ENCODE assay signal across 1 cellular context in the genomic region with DNA sequence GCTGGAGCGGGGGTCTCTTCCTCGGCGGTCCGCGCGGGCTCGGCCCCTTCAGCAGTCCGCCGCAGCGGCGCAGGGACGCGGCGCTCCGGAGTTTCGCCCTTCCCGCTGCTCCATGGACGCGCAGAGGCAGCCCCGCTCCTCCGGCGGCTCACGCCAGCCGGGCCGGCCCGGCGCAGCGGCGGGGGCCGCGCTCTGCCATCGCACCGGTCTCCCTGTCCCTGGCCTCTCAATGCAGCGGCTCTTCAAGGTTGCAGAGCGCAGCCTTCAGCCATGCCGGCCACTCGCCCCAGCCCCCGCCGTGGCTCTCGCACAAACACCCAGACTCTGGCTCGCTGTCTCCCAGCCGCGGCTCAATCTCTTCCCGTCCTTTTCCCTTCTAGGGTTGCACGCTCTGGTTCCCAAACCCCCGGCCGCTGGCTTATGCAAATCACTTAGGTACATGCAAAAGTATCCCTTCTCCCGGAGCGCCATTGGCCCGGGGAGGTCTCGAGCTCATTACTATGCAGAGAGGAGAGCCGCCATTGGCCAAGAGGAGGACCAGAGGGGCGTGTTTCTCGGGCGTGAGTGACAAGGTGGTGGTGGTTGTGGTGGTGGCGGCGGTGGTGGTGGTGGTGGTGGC.
TF ChIP-seq lines count a peak whose summit lies in the region.

A gene with protein sequence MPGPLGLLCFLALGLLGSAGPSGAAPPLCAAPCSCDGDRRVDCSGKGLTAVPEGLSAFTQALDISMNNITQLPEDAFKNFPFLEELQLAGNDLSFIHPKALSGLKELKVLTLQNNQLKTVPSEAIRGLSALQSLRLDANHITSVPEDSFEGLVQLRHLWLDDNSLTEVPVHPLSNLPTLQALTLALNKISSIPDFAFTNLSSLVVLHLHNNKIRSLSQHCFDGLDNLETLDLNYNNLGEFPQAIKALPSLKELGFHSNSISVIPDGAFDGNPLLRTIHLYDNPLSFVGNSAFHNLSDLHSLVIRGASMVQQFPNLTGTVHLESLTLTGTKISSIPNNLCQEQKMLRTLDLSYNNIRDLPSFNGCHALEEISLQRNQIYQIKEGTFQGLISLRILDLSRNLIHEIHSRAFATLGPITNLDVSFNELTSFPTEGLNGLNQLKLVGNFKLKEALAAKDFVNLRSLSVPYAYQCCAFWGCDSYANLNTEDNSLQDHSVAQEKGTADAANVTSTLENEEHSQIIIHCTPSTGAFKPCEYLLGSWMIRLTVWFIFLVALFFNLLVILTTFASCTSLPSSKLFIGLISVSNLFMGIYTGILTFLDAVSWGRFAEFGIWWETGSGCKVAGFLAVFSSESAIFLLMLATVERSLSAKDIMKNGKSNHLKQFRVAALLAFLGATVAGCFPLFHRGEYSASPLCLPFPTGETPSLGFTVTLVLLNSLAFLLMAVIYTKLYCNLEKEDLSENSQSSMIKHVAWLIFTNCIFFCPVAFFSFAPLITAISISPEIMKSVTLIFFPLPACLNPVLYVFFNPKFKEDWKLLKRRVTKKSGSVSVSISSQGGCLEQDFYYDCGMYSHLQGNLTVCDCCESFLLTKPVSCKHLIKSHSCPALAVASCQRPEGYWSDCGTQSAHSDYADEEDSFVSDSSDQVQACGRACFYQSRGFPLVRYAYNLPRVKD (minus strand): TSS at position 393 of the 619 bp plus-strand sequence. CDS start 488 bp downstream, outside the sequence.

TF ChIP-seq in HepG2, 621 proteins besides CTCF, POLR2A, EP300 and RAD21 (continued from another document and continues in another):
- TF ChIP-seq, protein P1, sequence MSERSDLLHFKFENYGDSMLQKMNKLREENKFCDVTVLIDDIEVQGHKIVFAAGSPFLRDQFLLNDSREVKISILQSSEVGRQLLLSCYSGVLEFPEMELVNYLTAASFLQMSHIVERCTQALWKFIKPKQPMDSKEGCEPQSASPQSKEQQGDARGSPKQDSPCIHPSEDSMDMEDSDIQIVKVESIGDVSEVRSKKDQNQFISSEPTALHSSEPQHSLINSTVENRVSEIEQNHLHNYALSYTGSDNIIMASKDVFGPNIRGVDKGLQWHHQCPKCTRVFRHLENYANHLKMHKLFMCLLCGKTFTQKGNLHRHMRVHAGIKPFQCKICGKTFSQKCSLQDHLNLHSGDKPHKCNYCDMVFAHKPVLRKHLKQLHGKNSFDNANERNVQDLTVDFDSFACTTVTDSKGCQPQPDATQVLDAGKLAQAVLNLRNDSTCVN (CRISPR knock-in tag; IDR thresholded peaks at IDR 0.05; ENCODE audit: borderline replicate concordance): peak; percentile 24; the same call in 1 of the 2 replicates
- no peak for TF ChIP-seq ZBTB21 (CRISPR knock-in tag; IDR thresholded peaks at IDR 0.05)
- TF ChIP-seq KDM2A (CRISPR knock-in tag; IDR thresholded peaks at IDR 0.05; ENCODE audit: borderline replicate concordance, low read depth): peak; percentile 70
- no peak for TF ChIP-seq U2AF2 (IDR thresholded peaks at IDR 0.05; ENCODE audit: low read depth, low read length)
- TF ChIP-seq KMT2A (CRISPR knock-in tag; IDR thresholded peaks at IDR 0.05): peak; percentile 87
- TF ChIP-seq, protein P2, sequence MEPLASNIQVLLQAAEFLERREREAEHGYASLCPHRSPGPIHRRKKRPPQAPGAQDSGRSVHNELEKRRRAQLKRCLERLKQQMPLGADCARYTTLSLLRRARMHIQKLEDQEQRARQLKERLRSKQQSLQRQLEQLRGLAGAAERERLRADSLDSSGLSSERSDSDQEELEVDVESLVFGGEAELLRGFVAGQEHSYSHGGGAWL (CRISPR knock-in tag; IDR thresholded peaks at IDR 0.05): peak; percentile 67; the same call in 1 of the 2 replicates
- no peak for TF ChIP-seq RXRA (CRISPR knock-in tag; IDR thresholded peaks at IDR 0.05)
- TF ChIP-seq RBFOX2 (IDR thresholded peaks at IDR 0.05; ENCODE audit: low read depth, low read length): peak; percentile 91
- TF ChIP-seq KLF15 (CRISPR knock-in tag; IDR thresholded peaks at IDR 0.05; ENCODE audit: borderline replicate concordance): 0 out of 2 replicates have a peak, but pooled peaks have one; percentile 26
- 0 out of 2 replicates have a peak, but pooled peaks have one; percentile 32 for TF ChIP-seq ZFAT (CRISPR knock-in tag; conservative IDR thresholded peaks at IDR 0.05)
- TF ChIP-seq MYC (CRISPR knock-in tag; IDR thresholded peaks at IDR 0.05; ENCODE audit: borderline replicate concordance): peak; percentile 40; the same call in 1 of the 2 replicates
- TF ChIP-seq, protein P3, sequence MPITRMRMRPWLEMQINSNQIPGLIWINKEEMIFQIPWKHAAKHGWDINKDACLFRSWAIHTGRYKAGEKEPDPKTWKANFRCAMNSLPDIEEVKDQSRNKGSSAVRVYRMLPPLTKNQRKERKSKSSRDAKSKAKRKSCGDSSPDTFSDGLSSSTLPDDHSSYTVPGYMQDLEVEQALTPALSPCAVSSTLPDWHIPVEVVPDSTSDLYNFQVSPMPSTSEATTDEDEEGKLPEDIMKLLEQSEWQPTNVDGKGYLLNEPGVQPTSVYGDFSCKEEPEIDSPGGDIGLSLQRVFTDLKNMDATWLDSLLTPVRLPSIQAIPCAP (CRISPR knock-in tag; IDR thresholded peaks at IDR 0.05; ENCODE audit: low read depth): no peak
- TF ChIP-seq, protein P4, sequence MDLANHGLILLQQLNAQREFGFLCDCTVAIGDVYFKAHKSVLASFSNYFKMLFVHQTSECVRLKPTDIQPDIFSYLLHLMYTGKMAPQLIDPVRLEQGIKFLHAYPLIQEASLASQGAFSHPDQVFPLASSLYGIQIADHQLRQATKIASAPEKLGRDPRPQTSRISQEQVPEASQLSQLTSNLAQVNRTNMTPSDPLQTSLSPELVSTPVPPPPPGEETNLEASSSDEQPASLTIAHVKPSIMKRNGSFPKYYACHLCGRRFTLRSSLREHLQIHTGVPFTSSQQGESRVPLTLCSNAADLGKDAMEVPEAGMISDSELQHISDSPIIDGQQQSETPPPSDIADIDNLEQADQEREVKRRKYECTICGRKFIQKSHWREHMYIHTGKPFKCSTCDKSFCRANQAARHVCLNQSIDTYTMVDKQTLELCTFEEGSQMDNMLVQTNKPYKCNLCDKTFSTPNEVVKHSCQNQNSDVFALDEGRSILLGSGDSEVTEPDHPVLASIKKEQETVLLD (CRISPR knock-in tag; IDR thresholded peaks at IDR 0.05; ENCODE audit: low read depth): no peak
- no peak for TF ChIP-seq ZNF775 (CRISPR knock-in tag; IDR thresholded peaks at IDR 0.05; ENCODE audit: borderline replicate concordance)
- peak; percentile 76 for TF ChIP-seq ZSCAN12 (CRISPR knock-in tag; IDR thresholded peaks at IDR 0.05)
- 0 out of 2 replicates have a peak, but pooled peaks have one; percentile 17 for TF ChIP-seq ZMYM4 (CRISPR knock-in tag; IDR thresholded peaks at IDR 0.05)
- peak; percentile 40 for TF ChIP-seq MED8 (CRISPR knock-in tag; IDR thresholded peaks at IDR 0.05; ENCODE audit: insufficient replicate concordance)
- peak; percentile 53; the same call in 1 of the 2 replicates for TF ChIP-seq MED1 (CRISPR knock-in tag; IDR thresholded peaks at IDR 0.05)
- no peak for TF ChIP-seq NFATC3 (CRISPR knock-in tag; IDR thresholded peaks at IDR 0.05)
- TF ChIP-seq ELF3 (CRISPR knock-in tag; IDR thresholded peaks at IDR 0.05): no peak
- TF ChIP-seq, protein P5, sequence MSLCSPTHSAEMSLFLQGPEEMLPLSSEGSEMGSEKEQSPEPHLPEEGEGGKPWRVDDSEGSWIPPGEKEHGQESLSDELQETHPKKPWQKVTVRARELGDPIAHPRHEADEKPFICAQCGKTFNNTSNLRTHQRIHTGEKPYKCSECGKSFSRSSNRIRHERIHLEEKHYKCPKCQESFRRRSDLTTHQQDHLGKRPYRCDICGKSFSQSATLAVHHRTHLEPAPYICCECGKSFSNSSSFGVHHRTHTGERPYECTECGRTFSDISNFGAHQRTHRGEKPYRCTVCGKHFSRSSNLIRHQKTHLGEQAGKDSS (CRISPR knock-in tag; IDR thresholded peaks at IDR 0.05; ENCODE audit: borderline replicate concordance, low read depth): no peak
- peak; percentile 56 for TF ChIP-seq HOXA3 (CRISPR knock-in tag; IDR thresholded peaks at IDR 0.05)
- TF ChIP-seq, protein P6, sequence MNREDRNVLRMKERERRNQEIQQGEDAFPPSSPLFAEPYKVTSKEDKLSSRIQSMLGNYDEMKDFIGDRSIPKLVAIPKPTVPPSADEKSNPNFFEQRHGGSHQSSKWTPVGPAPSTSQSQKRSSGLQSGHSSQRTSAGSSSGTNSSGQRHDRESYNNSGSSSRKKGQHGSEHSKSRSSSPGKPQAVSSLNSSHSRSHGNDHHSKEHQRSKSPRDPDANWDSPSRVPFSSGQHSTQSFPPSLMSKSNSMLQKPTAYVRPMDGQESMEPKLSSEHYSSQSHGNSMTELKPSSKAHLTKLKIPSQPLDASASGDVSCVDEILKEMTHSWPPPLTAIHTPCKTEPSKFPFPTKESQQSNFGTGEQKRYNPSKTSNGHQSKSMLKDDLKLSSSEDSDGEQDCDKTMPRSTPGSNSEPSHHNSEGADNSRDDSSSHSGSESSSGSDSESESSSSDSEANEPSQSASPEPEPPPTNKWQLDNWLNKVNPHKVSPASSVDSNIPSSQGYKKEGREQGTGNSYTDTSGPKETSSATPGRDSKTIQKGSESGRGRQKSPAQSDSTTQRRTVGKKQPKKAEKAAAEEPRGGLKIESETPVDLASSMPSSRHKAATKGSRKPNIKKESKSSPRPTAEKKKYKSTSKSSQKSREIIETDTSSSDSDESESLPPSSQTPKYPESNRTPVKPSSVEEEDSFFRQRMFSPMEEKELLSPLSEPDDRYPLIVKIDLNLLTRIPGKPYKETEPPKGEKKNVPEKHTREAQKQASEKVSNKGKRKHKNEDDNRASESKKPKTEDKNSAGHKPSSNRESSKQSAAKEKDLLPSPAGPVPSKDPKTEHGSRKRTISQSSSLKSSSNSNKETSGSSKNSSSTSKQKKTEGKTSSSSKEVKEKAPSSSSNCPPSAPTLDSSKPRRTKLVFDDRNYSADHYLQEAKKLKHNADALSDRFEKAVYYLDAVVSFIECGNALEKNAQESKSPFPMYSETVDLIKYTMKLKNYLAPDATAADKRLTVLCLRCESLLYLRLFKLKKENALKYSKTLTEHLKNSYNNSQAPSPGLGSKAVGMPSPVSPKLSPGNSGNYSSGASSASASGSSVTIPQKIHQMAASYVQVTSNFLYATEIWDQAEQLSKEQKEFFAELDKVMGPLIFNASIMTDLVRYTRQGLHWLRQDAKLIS (CRISPR knock-in tag; IDR thresholded peaks at IDR 0.05): peak; percentile 75; the same call in 1 of the 2 replicates
- 0 out of 2 replicates have a peak, but pooled peaks have one; percentile 60 for TF ChIP-seq BRD4 (CRISPR knock-in tag; IDR thresholded peaks at IDR 0.05)
- no peak for TF ChIP-seq RFXANK (CRISPR knock-in tag; IDR thresholded peaks at IDR 0.05)
- no peak for TF ChIP-seq NCOR1 (IDR thresholded peaks at IDR 0.05; ENCODE audit: borderline replicate concordance, low read length)
- TF ChIP-seq FOXA1 (IDR thresholded peaks at IDR 0.05): no peak
- TF ChIP-seq FOXA1 (CRISPR knock-in tag; IDR thresholded peaks at IDR 0.05): no peak
- TF ChIP-seq, protein P7, sequence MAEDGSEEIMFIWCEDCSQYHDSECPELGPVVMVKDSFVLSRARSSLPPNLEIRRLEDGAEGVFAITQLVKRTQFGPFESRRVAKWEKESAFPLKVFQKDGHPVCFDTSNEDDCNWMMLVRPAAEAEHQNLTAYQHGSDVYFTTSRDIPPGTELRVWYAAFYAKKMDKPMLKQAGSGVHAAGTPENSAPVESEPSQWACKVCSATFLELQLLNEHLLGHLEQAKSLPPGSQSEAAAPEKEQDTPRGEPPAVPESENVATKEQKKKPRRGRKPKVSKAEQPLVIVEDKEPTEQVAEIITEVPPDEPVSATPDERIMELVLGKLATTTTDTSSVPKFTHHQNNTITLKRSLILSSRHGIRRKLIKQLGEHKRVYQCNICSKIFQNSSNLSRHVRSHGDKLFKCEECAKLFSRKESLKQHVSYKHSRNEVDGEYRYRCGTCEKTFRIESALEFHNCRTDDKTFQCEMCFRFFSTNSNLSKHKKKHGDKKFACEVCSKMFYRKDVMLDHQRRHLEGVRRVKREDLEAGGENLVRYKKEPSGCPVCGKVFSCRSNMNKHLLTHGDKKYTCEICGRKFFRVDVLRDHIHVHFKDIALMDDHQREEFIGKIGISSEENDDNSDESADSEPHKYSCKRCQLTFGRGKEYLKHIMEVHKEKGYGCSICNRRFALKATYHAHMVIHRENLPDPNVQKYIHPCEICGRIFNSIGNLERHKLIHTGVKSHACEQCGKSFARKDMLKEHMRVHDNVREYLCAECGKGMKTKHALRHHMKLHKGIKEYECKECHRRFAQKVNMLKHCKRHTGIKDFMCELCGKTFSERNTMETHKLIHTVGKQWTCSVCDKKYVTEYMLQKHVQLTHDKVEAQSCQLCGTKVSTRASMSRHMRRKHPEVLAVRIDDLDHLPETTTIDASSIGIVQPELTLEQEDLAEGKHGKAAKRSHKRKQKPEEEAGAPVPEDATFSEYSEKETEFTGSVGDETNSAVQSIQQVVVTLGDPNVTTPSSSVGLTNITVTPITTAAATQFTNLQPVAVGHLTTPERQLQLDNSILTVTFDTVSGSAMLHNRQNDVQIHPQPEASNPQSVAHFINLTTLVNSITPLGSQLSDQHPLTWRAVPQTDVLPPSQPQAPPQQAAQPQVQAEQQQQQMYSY (CRISPR knock-in tag; IDR thresholded peaks at IDR 0.05): 0 out of 2 replicates have a peak, but pooled peaks have one; percentile 36
- peak; percentile 29; the same call in 1 of the 2 replicates for TF ChIP-seq STAG1 (CRISPR knock-in tag; IDR thresholded peaks at IDR 0.05)
- TF ChIP-seq, protein P8, sequence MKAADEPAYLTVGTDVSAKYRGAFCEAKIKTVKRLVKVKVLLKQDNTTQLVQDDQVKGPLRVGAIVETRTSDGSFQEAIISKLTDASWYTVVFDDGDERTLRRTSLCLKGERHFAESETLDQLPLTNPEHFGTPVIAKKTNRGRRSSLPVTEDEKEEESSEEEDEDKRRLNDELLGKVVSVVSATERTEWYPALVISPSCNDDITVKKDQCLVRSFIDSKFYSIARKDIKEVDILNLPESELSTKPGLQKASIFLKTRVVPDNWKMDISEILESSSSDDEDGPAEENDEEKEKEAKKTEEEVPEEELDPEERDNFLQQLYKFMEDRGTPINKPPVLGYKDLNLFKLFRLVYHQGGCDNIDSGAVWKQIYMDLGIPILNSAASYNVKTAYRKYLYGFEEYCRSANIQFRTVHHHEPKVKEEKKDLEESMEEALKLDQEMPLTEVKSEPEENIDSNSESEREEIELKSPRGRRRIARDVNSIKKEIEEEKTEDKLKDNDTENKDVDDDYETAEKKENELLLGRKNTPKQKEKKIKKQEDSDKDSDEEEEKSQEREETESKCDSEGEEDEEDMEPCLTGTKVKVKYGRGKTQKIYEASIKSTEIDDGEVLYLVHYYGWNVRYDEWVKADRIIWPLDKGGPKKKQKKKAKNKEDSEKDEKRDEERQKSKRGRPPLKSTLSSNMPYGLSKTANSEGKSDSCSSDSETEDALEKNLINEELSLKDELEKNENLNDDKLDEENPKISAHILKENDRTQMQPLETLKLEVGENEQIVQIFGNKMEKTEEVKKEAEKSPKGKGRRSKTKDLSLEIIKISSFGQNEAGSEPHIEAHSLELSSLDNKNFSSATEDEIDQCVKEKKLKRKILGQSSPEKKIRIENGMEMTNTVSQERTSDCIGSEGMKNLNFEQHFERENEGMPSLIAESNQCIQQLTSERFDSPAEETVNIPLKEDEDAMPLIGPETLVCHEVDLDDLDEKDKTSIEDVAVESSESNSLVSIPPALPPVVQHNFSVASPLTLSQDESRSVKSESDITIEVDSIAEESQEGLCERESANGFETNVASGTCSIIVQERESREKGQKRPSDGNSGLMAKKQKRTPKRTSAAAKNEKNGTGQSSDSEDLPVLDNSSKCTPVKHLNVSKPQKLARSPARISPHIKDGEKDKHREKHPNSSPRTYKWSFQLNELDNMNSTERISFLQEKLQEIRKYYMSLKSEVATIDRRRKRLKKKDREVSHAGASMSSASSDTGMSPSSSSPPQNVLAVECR (CRISPR knock-in tag; IDR thresholded peaks at IDR 0.05; ENCODE audit: borderline replicate concordance): peak; percentile 58; the same call in 1 of the 2 replicates
- TF ChIP-seq ZSCAN9 (CRISPR knock-in tag; IDR thresholded peaks at IDR 0.05; ENCODE audit: borderline replicate concordance): peak; percentile 40; the same call in 1 of the 2 replicates
